ENCODE assay signal across 19 cellular contexts in genomic region chr6:167505199-167505598, GRCh38.
DNase-seq lines count a peak whose midpoint lies in the region; ATAC-seq and TF ChIP-seq lines count a peak whose summit lies in the region.
"Had no signal": no experiment of that assay in that cellular context is flagged by ENCODE, and none has a peak within 500 bp of the region (broad histone marks: within the 10 kb centered on the region; RNA-seq: fewer than 3 reads in every experiment).

No MANE protein-coding gene starts in this region.

- H3K79me1 ChIP-seq in neuronal stem cell (ENCODE audit: low read depth, low read length), result no peaks in the 10 kb centered on the region

- peaks cover 0 to 2% (median 0%) of the 10 kb centered on the region in 4 donors for H3K4me1 Mint-ChIP-seq in naive thymus-derived CD8-positive, alpha-beta T cell
- H3K4me1 Mint-ChIP-seq: CD4-positive, alpha-beta memory T cell; GM23338 had no signal

- H3K4me1 ChIP-seq in right cardiac atrium (ENCODE audit: control insufficient read depth, insufficient read depth, low read length), result no peaks in the 10 kb centered on the region
- H3K4me1 ChIP-seq in BLaER1, result peaks cover 70% of the 10 kb centered on the region
- peaks cover 20 to 68% (median 59%) of the 10 kb centered on the region in 10 experiments for H3K4me1 ChIP-seq in BLaER1 treated with 17β-estradiol and CSF1 and Interleukin-3, amounts not matched to agents 10 nM and 100 nM
- H3K4me1 ChIP-seq in neuronal stem cell (ENCODE audit: control insufficient read depth in 2 of 2, insufficient read depth in 1 of 2, low read depth in 1 of 2, low read length in 2 of 2), result peaks cover 0 to 1% of the 10 kb centered on the region in 2 donors
- no peaks in the 10 kb centered on the region for H3K4me1 ChIP-seq in BE2C

- H3K18ac ChIP-seq in neuronal stem cell (ENCODE audit: low read length), result peak overlapping the region; percentile 82

- H2BK5ac ChIP-seq in neuronal stem cell (ENCODE audit: low read length), result no peak overlapping the region

- no peak overlapping the region for H3K27ac ChIP-seq in right cardiac atrium (ENCODE audit: low read length)
- H3K27ac ChIP-seq in BLaER1, result no peak overlapping the region
- no peak overlapping the region for H3K27ac ChIP-seq in BLaER1 treated with 17β-estradiol and CSF1 and Interleukin-3, amounts not matched to agents 10 nM and 100 nM
- H3K27ac ChIP-seq in neuronal stem cell (replicated peaks; ENCODE audit: low read length), result no peak overlapping the region

- no peak overlapping the region for H2BK12ac ChIP-seq in neuronal stem cell (ENCODE audit: low read length)

- ATAC-seq in Right ventricle myocardium superior (ENCODE audit: poor library complexity) (no peak), right cardiac atrium (no peak)
- no peak for ATAC-seq in naive thymus-derived CD8-positive, alpha-beta T cell
- ATAC-seq: GM12878, GM23338, HCT116 had no signal

- peak overlapping the region; percentile 82 for H4K91ac ChIP-seq in neuronal stem cell (ENCODE audit: low read depth, low read length, poor library complexity)

- H3K9ac ChIP-seq in BLaER1 (no peak overlapping the region), neuronal stem cell (ENCODE audit: low read depth, low read length, poor library complexity) (no peak overlapping the region)
- no peak overlapping the region for H3K9ac ChIP-seq in BLaER1 treated with 17β-estradiol and CSF1 and Interleukin-3, amounts not matched to agents 10 nM and 100 nM

- peak overlapping the region; percentile 71 for H2BK15ac ChIP-seq in neuronal stem cell (ENCODE audit: low read length)

- no peak overlapping the region for H3K4me3 ChIP-seq in right cardiac atrium (ENCODE audit: low read length)
- no peak overlapping the region for H3K4me3 ChIP-seq in BLaER1
- no peak overlapping the region for H3K4me3 ChIP-seq in BLaER1 treated with 17β-estradiol and CSF1 and Interleukin-3, amounts not matched to agents 10 nM and 100 nM
- no peak overlapping the region for H3K4me3 ChIP-seq in neuronal stem cell (ENCODE audit: low read length in 2 of 2)
- H3K4me3 ChIP-seq in BE2C (ENCODE audit: low read depth, low read length), result no peak overlapping the region
- H3K4me3 ChIP-seq: GM12878, GM23338 had no signal

- H3K27ac Mint-ChIP-seq in naive thymus-derived CD8-positive, alpha-beta T cell, result no peak overlapping the region
- H3K27ac Mint-ChIP-seq: CD4-positive, alpha-beta memory T cell; GM23338 had no signal

- no peak overlapping the region for H3K23ac ChIP-seq in neuronal stem cell (ENCODE audit: low read depth, low read length, poor library complexity)

- H3K36me3 Mint-ChIP-seq in naive thymus-derived CD8-positive, alpha-beta T cell, result no peaks in the 10 kb centered on the region
- H3K36me3 Mint-ChIP-seq: CD4-positive, alpha-beta memory T cell had no signal

- DNase-seq in Right ventricle myocardium superior (peak; percentile 32), right cardiac atrium (no peak), neuronal stem cell (ENCODE audit: low spot score) (no peak), BE2C (no peak), RPMI8226 (no peak)
- DNase-seq in naive thymus-derived CD8-positive, alpha-beta T cell, result no peak
- DNase-seq: C1 segment of cervical spinal cord; Calu3; CD4-positive, alpha-beta memory T cell; COR-L47; DMS79; EL; GDM1; H9 had no signal

- no peaks in the 10 kb centered on the region for H4K20me1 ChIP-seq in BLaER1
- no peaks in the 10 kb centered on the region for H4K20me1 ChIP-seq in BLaER1 treated with 17β-estradiol and CSF1 and Interleukin-3, amounts not matched to agents 10 nM and 100 nM

- TF ChIP-seq CTCF in BE2C (IDR thresholded peaks at IDR 0.05; ENCODE audit: low read depth, low read length), result no peak

- intact Hi-C loops in Right ventricle myocardium superior (cut with DNase I), result no loop called here
- intact Hi-C loops in right cardiac atrium (cut with DNase I), result no loop called here

- H3K27me3 ChIP-seq in right cardiac atrium (ENCODE audit: control insufficient read depth, insufficient read depth) (no peaks in the 10 kb centered on the region), BLaER1 (no peaks in the 10 kb centered on the region), neuronal stem cell (ENCODE audit: control insufficient read depth in 3 of 3, insufficient read depth in 3 of 3, low read depth in 1 of 3, low read length in 3 of 3) (no peaks in the 10 kb centered on the region), BE2C (no peaks in the 10 kb centered on the region)
- peaks cover 0 to 26% (median 7%) of the 10 kb centered on the region in 11 experiments; a peak in 10 of 22 replicates for H3K27me3 ChIP-seq in BLaER1 treated with 17β-estradiol and CSF1 and Interleukin-3, amounts not matched to agents 10 nM and 100 nM

- no peak overlapping the region for H2AK5ac ChIP-seq in neuronal stem cell (ENCODE audit: low read depth, low read length)

- no peak overlapping the region for H3K14ac ChIP-seq in neuronal stem cell (ENCODE audit: low read length)

- H2BK120ac ChIP-seq in neuronal stem cell (ENCODE audit: low read depth, low read length), result no peak overlapping the region

- H3K36me3 ChIP-seq in BLaER1 (no peaks in the 10 kb centered on the region), neuronal stem cell (replicated peaks in 1 of 2; ENCODE audit: control insufficient read depth in 2 of 2, insufficient read depth in 2 of 2, low read length in 2 of 2) (no peaks in the 10 kb centered on the region), BE2C (no peaks in the 10 kb centered on the region)
- no peaks in the 10 kb centered on the region for H3K36me3 ChIP-seq in BLaER1 treated with 17β-estradiol and CSF1 and Interleukin-3, amounts not matched to agents 10 nM and 100 nM

- no peak overlapping the region for H2AFZ ChIP-seq in neuronal stem cell (ENCODE audit: low read length)
- H2AFZ ChIP-seq: GM23338 had no signal

- H3K9me3 ChIP-seq in right cardiac atrium (ENCODE audit: control insufficient read depth, low read length), result no peaks in the 10 kb centered on the region
- H3K9me3 ChIP-seq in BLaER1, result no peaks in the 10 kb centered on the region
- no peaks in the 10 kb centered on the region for H3K9me3 ChIP-seq in BLaER1 treated with 17β-estradiol and CSF1 and Interleukin-3, amounts not matched to agents 10 nM and 100 nM (replicated peaks in 1 of 11)
- no peaks in the 10 kb centered on the region for H3K9me3 ChIP-seq in neuronal stem cell (replicated peaks in 1 of 2; ENCODE audit: control insufficient read depth in 2 of 2, insufficient read depth in 1 of 2, low read depth in 1 of 2, low read length in 2 of 2)
- no peaks in the 10 kb centered on the region for H3K9me3 ChIP-seq in BE2C

- 75% methylated on average over 7 of the region's 7 CpGs for WGBS in right cardiac atrium
- whole genome bisulfite sequencing in neuronal stem cell (ENCODE audit: extremely low coverage in 2 of 2, insufficient read length in 2 of 2, insufficient replicate concordance in 1 of 2), 2 donors, result no CpG with 5 or more reads among the region's 7 CpGs

- POLR2A ChIA-PET in naive thymus-derived CD8-positive, alpha-beta T cell (lab: Charles Lee), result no interaction called here

- H3K27me3 Mint-ChIP-seq in naive thymus-derived CD8-positive, alpha-beta T cell, result peaks cover 0 to 11% (median 7%) of the 10 kb centered on the region in 5 donors

- H3K4ac ChIP-seq in neuronal stem cell (ENCODE audit: low read length), result no peak overlapping the region

- H3K9me3 Mint-ChIP-seq in naive thymus-derived CD8-positive, alpha-beta T cell, result no peaks in the 10 kb centered on the region
- H3K9me3 Mint-ChIP-seq: CD4-positive, alpha-beta memory T cell; GM23338; H9 had no signal

- H4K8ac ChIP-seq in neuronal stem cell (ENCODE audit: low read depth, low read length), result no peak overlapping the region

- no peak overlapping the region for H3K4me3 Mint-ChIP-seq in naive thymus-derived CD8-positive, alpha-beta T cell
- H3K4me3 Mint-ChIP-seq: CD4-positive, alpha-beta memory T cell; GM23338; H9 had no signal

- H3K4me2 ChIP-seq in BLaER1 (peak overlapping the region; percentile 74), neuronal stem cell (ENCODE audit: insufficient read depth, low read length, poor library complexity, severe bottlenecking) (no peak overlapping the region)
- peak overlapping the region; percentile 50 to 79 (median 69) for H3K4me2 ChIP-seq in BLaER1 treated with 17β-estradiol and CSF1 and Interleukin-3, amounts not matched to agents 10 nM and 100 nM
- H3K4me2 ChIP-seq: GM23338 had no signal
